8 cellular contexts compared by ENCODE assay signal in genomic region chr16:89241187-89242003, GRCh38. TPM values are rescaled to one million over a fixed set of nuclear protein-coding genes. Genes with fewer than 3 reads are reported as not detected.
A peak's percentile ranks its signal among the peaks of the same experiment; 100 is the strongest.
DNase-seq lines count a peak whose midpoint lies in the region; ATAC-seq and TF ChIP-seq lines count a peak whose summit lies in the region.

No MANE protein-coding gene starts in this region.

- H3K4me1 ChIP-seq in Caco-2 (no peaks in the 10 kb centered on the region), ovary (ENCODE audit: insufficient read depth) (no peaks in the 10 kb centered on the region), thymus (ENCODE audit: control insufficient read depth, insufficient read depth, low read length) (peaks cover 4% of the 10 kb centered on the region)

- no peaks in the 10 kb centered on the region for H3K9me3 Mint-ChIP-seq in Caco-2 (ENCODE audit: unreplicated experiment)
- H3K9me3 Mint-ChIP-seq in activated naive CD4-positive, alpha-beta T cell treated with anti-CD3 and anti-CD28 coated beads, Interleukin-2, amount 50 U/mL, for 72 hours: no peaks in the 10 kb centered on the region

- no peaks in the 10 kb centered on the region for H3K27me3 Mint-ChIP-seq in Caco-2 (ENCODE audit: insufficient read depth, unreplicated experiment)

- CTCF ChIA-PET in Caco-2 (lab: Charles Lee): interaction anchor here (0.7 to 1.1 kb wide), 3 partner anchors 20 to 90 kb away, joined by 3 to 7 read pairs (median 4); no protein-coding TSS in a partner anchor

- H3K4me3 Mint-ChIP-seq in Caco-2 (ENCODE audit: unreplicated experiment): peak overlapping the region; percentile 86

- no peaks in the 10 kb centered on the region for H3K4me1 Mint-ChIP-seq in Caco-2 (ENCODE audit: low read depth, unreplicated experiment)

- H3K27me3 ChIP-seq in Caco-2 (replicated peaks; ENCODE audit: control insufficient read depth, insufficient read depth, low read length): no peaks in the 10 kb centered on the region
- H3K27me3 ChIP-seq in ovary: no peaks in the 10 kb centered on the region
- no peaks in the 10 kb centered on the region for H3K27me3 ChIP-seq in thymus (ENCODE audit: control insufficient read depth, insufficient read depth)

- in situ Hi-C loops in KBM-7 (cut with MboI; ENCODE audit: low pct_unique_long_range_greater_than_20kb, low sequenced_read_pairs): no loop called here

- 3 to 6% (median 3%) methylated on average over 37 to 38 of the region's 39 CpGs for WGBS in ovary, 3 donors
- WGBS in thymus: 14% methylated on average over 38 of the region's 39 CpGs

- DNase-seq in Caco-2 (peak; percentile 82 to 86), KBM-7 (peak; percentile 81), head of caudate nucleus (peak; percentile 57 to 89 (median 76)), ovary (peak; percentile 71 to 84 (median 81))
- peak; percentile 68 to 86 for DNase-seq in activated naive CD4-positive, alpha-beta T cell treated with anti-CD3 and anti-CD28 coated beads, Interleukin-2, amount 50 U/mL, for 72 hours (ENCODE audit: low spot score in 2 of 2)

- ATAC-seq in GM21367 (IDR thresholded peaks at IDR 0.05; ENCODE audit: unreplicated experiment) (peak; percentile 49), SK-N-SH treated with all-trans-retinoic acid at 6 μM for 48 hours (peak; percentile 76)
- ATAC-seq in activated naive CD4-positive, alpha-beta T cell treated with anti-CD3 and anti-CD28 coated beads, Interleukin-2, amount 50 U/mL, for 72 hours: peak; percentile 85

- peak overlapping the region; percentile 88 to 93 for H3K27ac ChIP-seq in ovary
- H3K27ac ChIP-seq in thymus (ENCODE audit: low read depth): peak overlapping the region; percentile 99

- TF ChIP-seq EP300 in ovary (IDR thresholded peaks at IDR 0.05): no peak

- POLR2A ChIA-PET in Caco-2 (lab: Charles Lee): interaction anchor here (0.6 kb wide), 2 partner anchors 31 to 430 kb away, joined by 6 to 8 read pairs; partner anchors contain the start of gene APRT

- peak overlapping the region; percentile 88 for H3K27ac Mint-ChIP-seq in Caco-2 (ENCODE audit: unreplicated experiment)
- peak overlapping the region; percentile 96 to 99 for H3K27ac Mint-ChIP-seq in activated naive CD4-positive, alpha-beta T cell treated with anti-CD3 and anti-CD28 coated beads, Interleukin-2, amount 50 U/mL, for 72 hours

- intact Hi-C loops in Caco-2 (cut with micrococcal nuclease; ENCODE audit: unreplicated experiment) (loop anchor here (2.0 kb wide), 1 partner anchor 25 kb away; the partner anchor contains the start of gene ZNF778), head of caudate nucleus (cut with DNase I) (no loop called here), ovary (cut with DNase I) (loop anchor here in 2 of 4 donors (10.0 kb wide), 2 partner anchors 243 to 323 kb away; partner anchors contain the start of gene RPL13 (in 1 of the 2))

- H3K36me3 Mint-ChIP-seq in Caco-2 (ENCODE audit: insufficient read depth, unreplicated experiment): peaks cover 21% of the 10 kb centered on the region
- peaks cover 0 to 14% of the 10 kb centered on the region in 2 donors for H3K36me3 Mint-ChIP-seq in activated naive CD4-positive, alpha-beta T cell treated with anti-CD3 and anti-CD28 coated beads, Interleukin-2, amount 50 U/mL, for 72 hours

- H3K4me3 ChIP-seq in Caco-2 (ENCODE audit: low read depth, low read length) (peak overlapping the region; percentile 92), ovary (peak overlapping the region; percentile 49), thymus (ENCODE audit: low read length) (peak overlapping the region; percentile 83)

- BruUV-seq in Caco-2 (replicated peaks; lab: Mats Ljungman, UMichigan): TSS peak; percentile 95

- TF ChIP-seq CTCF in Caco-2 (IDR thresholded peaks at IDR 0.05; ENCODE audit: insufficient read depth in 1 of 2, low read depth in 1 of 2, low read length in 1 of 2, severe bottlenecking in 1 of 2, unreplicated experiment in 1 of 2): no peak
- TF ChIP-seq CTCF in ovary (IDR thresholded peaks at IDR 0.05): no peak

- TF ChIP-seq POLR2A in ovary (IDR thresholded peaks at IDR 0.05): peak; percentile 97

- peaks cover 6% of the 10 kb centered on the region; the same call in 1 of the 2 replicates for H3K9me3 ChIP-seq in Caco-2
- H3K9me3 ChIP-seq in ovary: no peaks in the 10 kb centered on the region
- no peaks in the 10 kb centered on the region for H3K9me3 ChIP-seq in thymus (ENCODE audit: control insufficient read depth)

- no peaks in the 10 kb centered on the region for H3K36me3 ChIP-seq in Caco-2 (ENCODE audit: control insufficient read depth, insufficient read depth, low read length)
- no peaks in the 10 kb centered on the region for H3K36me3 ChIP-seq in ovary
- H3K36me3 ChIP-seq in thymus (ENCODE audit: control insufficient read depth, insufficient read depth): no peaks in the 10 kb centered on the region

TF ChIP-seq in SK-N-SH treated with all-trans-retinoic acid at 6 μM for 48 hours, 23 proteins besides CTCF, POLR2A, EP300 and RAD21:
- 0 out of 2 replicates have a peak, but pooled peaks have one; percentile 21 for TF ChIP-seq ZFP3 (CRISPR knock-in tag; IDR thresholded peaks at IDR 0.05)
- no peak for TF ChIP-seq OSR1 (CRISPR knock-in tag; IDR thresholded peaks at IDR 0.05)
- peak; percentile 54; the same call in 1 of the 2 replicates for TF ChIP-seq ESRRG (CRISPR knock-in tag; IDR thresholded peaks at IDR 0.05)

RNA-seq across cellular contexts. Expression of gene ZNF778, which starts 23.9 kb away (rescaled TPM):
- total RNA-seq in Caco-2 (2022) (13.1 and 18.1 TPM in 2 replicates), ovary (10 to 100 TPM in 3 of 7 donors, 1 to 10 TPM in 4; 7.8 to 71.9 (median 8.4) TPM)
- 10 to 100 TPM in 1 of 2 donors, 1 to 10 TPM in 1; 6.1 to 12.2 TPM for total RNA-seq in activated naive CD4-positive, alpha-beta T cell treated with anti-CD3 and anti-CD28 coated beads, Interleukin-2, amount 50 U/mL, for 72 hours
- polyA plus RNA-seq in ovary (1 to 10 TPM; 1.8 to 5.0 TPM), thymus (2.4 TPM)

RNA-seq across cellular contexts. Expression of gene SLC22A31, which starts 41.1 kb away (rescaled TPM):
- 4.9 and 6.7 TPM in 2 replicates for total RNA-seq in Caco-2 (2022)
- total RNA-seq in activated naive CD4-positive, alpha-beta T cell treated with anti-CD3 and anti-CD28 coated beads, Interleukin-2, amount 50 U/mL, for 72 hours: 1 to 10 TPM; 1.6 to 3.7 TPM
- 1 to 10 TPM in 5 of 7 donors, under 1 TPM in 1, not detected in 1; 0.94 to 7.8 (median 3.6) TPM for total RNA-seq in ovary
- polyA plus RNA-seq in ovary: 1 to 10 TPM in 1 of 2 donors, not detected in 1; 2.0 TPM
- 0.94 TPM for polyA plus RNA-seq in thymus

Comparison
In these comparisons a context has a peak if more than half of its experiments do, and no peak if none do; other contexts are left out.
1. Peak in every context shown above with its lines: DNase-seq, ATAC-seq, H3K4me3 ChIP-seq and H3K27ac ChIP-seq.